In genomic region chr5:177610131-177610769, GRCh38 we compare ENCODE assay signal across 1 cellular context.
TF ChIP-seq lines count a peak whose summit lies in the region.

No MANE protein-coding gene starts in this region.

TF ChIP-seq in IMR-90, 13 proteins besides CTCF, POLR2A, EP300 and RAD21:
- TF ChIP-seq CHD1 (IDR thresholded peaks at IDR 0.05; ENCODE audit: low read depth, low read length) (no peak), NFE2L2 (IDR thresholded peaks at IDR 0.05; ENCODE audit: low read depth, low read length) (no peak), MAZ (IDR thresholded peaks at IDR 0.05; ENCODE audit: borderline replicate concordance, low read depth, low read length) (no peak), BHLHE40 (IDR thresholded peaks at IDR 0.05; ENCODE audit: low read depth, low read length) (no peak), MAFK (IDR thresholded peaks at IDR 0.05; ENCODE audit: low read depth, low read length) (no peak), SMC3 (IDR thresholded peaks at IDR 0.05; ENCODE audit: low read depth, low read length) (no peak), USF2 (IDR thresholded peaks at IDR 0.05; ENCODE audit: low read depth, low read length) (no peak), CEBPB (IDR thresholded peaks at IDR 0.05; ENCODE audit: low read depth, low read length) (no peak), RFX5 (IDR thresholded peaks at IDR 0.05; ENCODE audit: low read depth, low read length) (no peak), FOS (IDR thresholded peaks at IDR 0.05; ENCODE audit: low read depth, low read length) (no peak), RCOR1 (IDR thresholded peaks at IDR 0.05; ENCODE audit: insufficient replicate concordance, low read length) (no peak), ELK1 (IDR thresholded peaks at IDR 0.05; ENCODE audit: borderline replicate concordance, low read depth, low read length) (no peak), MXI1 (IDR thresholded peaks at IDR 0.05; ENCODE audit: borderline replicate concordance, low read depth, low read length) (no peak)
